Comparison of ENCODE assay signal across 27 cellular contexts in the genomic region with DNA sequence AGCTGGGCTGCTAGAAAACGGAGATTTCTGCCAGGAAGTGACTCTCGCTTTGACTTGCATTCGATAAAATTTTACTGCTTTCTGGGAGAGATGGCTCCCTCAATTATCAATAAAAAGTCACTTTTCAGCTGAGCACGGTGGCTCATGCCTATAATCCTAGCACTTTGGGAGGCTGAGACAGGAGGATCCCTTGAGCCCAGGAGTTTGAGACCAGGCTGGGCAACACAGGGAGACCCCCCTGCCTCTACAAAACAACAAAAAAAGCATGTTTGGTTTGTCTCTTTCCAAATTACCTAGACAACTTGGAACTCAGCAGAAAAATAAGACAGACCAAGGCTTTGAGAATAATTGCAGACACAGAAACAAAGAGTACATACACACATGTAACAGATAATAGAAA.
"Had no signal": no experiment of that assay in that cellular context is flagged by ENCODE, and none has a peak within 500 bp of the region (broad histone marks: within the 10 kb centered on the region; RNA-seq: fewer than 3 reads in every experiment).

No MANE protein-coding gene starts in this region.

- H3K4me3 ChIP-seq: SK-N-MC had no signal

- H3K9me3 Mint-ChIP-seq: activated CD4-positive, alpha-beta memory T cell treated with anti-CD3 and anti-CD28 coated beads for 36 hours; activated CD4-positive, alpha-beta T cell treated with anti-CD3 and anti-CD28 coated beads, Interleukin-2, amount 10 ng/mL, durations not matched to agents 7 days and 5 days; activated naive CD4-positive, alpha-beta T cell treated with anti-CD3 and anti-CD28 coated beads for 36 hours; activated T-helper 17 cell treated with anti-CD3 and anti-CD28 coated beads, Interleukin-2, amount 50 U/mL, for 72 hours; central memory CD8-positive, alpha-beta T cell; T-cell had no signal

- H3K36me3 Mint-ChIP-seq: activated naive CD8-positive, alpha-beta T cell had no signal

- H3K27ac ChIP-seq: SK-N-MC had no signal

- H3K4me3 Mint-ChIP-seq: activated CD4-positive, alpha-beta memory T cell treated with anti-CD3 and anti-CD28 coated beads for 36 hours; activated CD4-positive, alpha-beta T cell treated with anti-CD3 and anti-CD28 coated beads, Interleukin-2, amount 10 ng/mL, durations not matched to agents 7 days and 5 days; activated naive CD4-positive, alpha-beta T cell treated with anti-CD3 and anti-CD28 coated beads for 36 hours; activated naive CD8-positive, alpha-beta T cell; activated T-helper 17 cell treated with anti-CD3 and anti-CD28 coated beads, Interleukin-2, amount 50 U/mL, for 72 hours; brain; central memory CD8-positive, alpha-beta T cell; T-cell had no signal

- H3K27me3 Mint-ChIP-seq: activated CD4-positive, alpha-beta memory T cell treated with anti-CD3 and anti-CD28 coated beads for 36 hours; activated CD4-positive, alpha-beta T cell treated with anti-CD3 and anti-CD28 coated beads, Interleukin-2, amount 10 ng/mL, durations not matched to agents 7 days and 5 days; activated naive CD8-positive, alpha-beta T cell; activated T-helper 17 cell treated with anti-CD3 and anti-CD28 coated beads, Interleukin-2, amount 50 U/mL, for 72 hours; brain; central memory CD8-positive, alpha-beta T cell; T-cell had no signal

- H3K4me1 Mint-ChIP-seq: activated CD4-positive, alpha-beta T cell treated with anti-CD3 and anti-CD28 coated beads, Interleukin-2, amount 10 ng/mL, durations not matched to agents 7 days and 5 days; activated T-helper 17 cell treated with anti-CD3 and anti-CD28 coated beads, Interleukin-2, amount 50 U/mL, for 72 hours; brain; central memory CD8-positive, alpha-beta T cell; T-cell had no signal

- ATAC-seq: activated T-helper 17 cell treated with anti-CD3 and anti-CD28 coated beads, Interleukin-2, amount 50 U/mL, for 72 hours; Right ventricle myocardium inferior; T-cell had no signal

- H3K27ac Mint-ChIP-seq: activated CD4-positive, alpha-beta memory T cell treated with anti-CD3 and anti-CD28 coated beads for 36 hours; activated CD4-positive, alpha-beta T cell treated with anti-CD3 and anti-CD28 coated beads, Interleukin-2, amount 10 ng/mL, durations not matched to agents 7 days and 5 days; activated naive CD4-positive, alpha-beta T cell treated with anti-CD3 and anti-CD28 coated beads for 36 hours; activated naive CD8-positive, alpha-beta T cell; activated T-helper 17 cell treated with anti-CD3 and anti-CD28 coated beads, Interleukin-2, amount 50 U/mL, for 72 hours; brain; T-cell had no signal

- DNase-seq: activated CD4-positive, alpha-beta memory T cell treated with anti-CD3 and anti-CD28 coated beads for 36 hours; activated CD4-positive, alpha-beta T cell treated with anti-CD3 and anti-CD28 coated beads, Interleukin-2, amount 10 ng/mL, durations not matched to agents 7 days and 5 days; activated CD4-positive, CD25-positive, alpha-beta regulatory T cell; activated CD8-positive, alpha-beta memory T cell treated with anti-CD3 and anti-CD28 coated beads for 24 hours; activated gamma-delta T cell; activated naive CD4-positive, alpha-beta T cell treated with anti-CD3 and anti-CD28 coated beads for 36 hours; activated T-cell treated with anti-CD3 and anti-CD28 coated beads, Interleukin-2, amount 50 U/mL, for 48 hours; amygdala; MM.1S; NCI-H1105; NCI-H1436; NCI-H1694 treated with DMSO at 0.1 percent for 48 hours; NCI-H2029 treated with DMSO at 0.1 percent for 48 hours; NCI-H345; NCI-H510A; NCI-H526 treated with DMSO at 0.1 percent for 48 hours; NCI-H82; RPMI8226; T-cell; T-helper 2 cell; T1000 had no signal
